3 cellular contexts compared by ENCODE assay signal in the genomic region with DNA sequence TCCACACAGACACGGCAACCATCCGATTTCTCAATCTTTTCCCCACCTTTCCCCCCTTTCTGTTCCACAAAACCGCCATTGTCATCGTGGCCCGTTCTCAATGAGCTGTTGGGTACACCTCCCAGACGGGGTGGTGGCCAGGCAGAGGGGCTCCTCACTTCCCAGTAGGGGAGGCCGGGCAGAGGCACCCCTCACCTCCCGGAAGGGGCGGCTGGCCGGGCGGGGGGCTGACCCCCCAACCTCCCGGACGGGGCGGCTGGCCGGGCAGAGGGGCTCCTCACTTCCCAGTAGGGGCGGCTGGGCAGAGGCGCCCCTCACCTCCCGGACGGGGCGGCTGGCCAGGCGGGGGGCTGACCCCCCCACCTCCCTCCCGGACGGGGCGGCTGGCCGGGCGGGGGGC. TPM values are rescaled to one million over a fixed set of nuclear protein-coding genes. Genes with fewer than 3 reads are reported as not detected.
"Had no signal": no experiment of that assay in that cellular context is flagged by ENCODE, and none has a peak within 500 bp of the region (broad histone marks: within the 10 kb centered on the region; RNA-seq: fewer than 3 reads in every experiment).

No MANE protein-coding gene starts in this region.

RNA-seq across cellular contexts. Expression of gene NLRC4, which starts 28.8 kb away (rescaled TPM):
- total RNA-seq: HT-29, HT1080, IMR-90 had no signal
